20 cellular contexts compared by ENCODE assay signal in the genomic region with DNA sequence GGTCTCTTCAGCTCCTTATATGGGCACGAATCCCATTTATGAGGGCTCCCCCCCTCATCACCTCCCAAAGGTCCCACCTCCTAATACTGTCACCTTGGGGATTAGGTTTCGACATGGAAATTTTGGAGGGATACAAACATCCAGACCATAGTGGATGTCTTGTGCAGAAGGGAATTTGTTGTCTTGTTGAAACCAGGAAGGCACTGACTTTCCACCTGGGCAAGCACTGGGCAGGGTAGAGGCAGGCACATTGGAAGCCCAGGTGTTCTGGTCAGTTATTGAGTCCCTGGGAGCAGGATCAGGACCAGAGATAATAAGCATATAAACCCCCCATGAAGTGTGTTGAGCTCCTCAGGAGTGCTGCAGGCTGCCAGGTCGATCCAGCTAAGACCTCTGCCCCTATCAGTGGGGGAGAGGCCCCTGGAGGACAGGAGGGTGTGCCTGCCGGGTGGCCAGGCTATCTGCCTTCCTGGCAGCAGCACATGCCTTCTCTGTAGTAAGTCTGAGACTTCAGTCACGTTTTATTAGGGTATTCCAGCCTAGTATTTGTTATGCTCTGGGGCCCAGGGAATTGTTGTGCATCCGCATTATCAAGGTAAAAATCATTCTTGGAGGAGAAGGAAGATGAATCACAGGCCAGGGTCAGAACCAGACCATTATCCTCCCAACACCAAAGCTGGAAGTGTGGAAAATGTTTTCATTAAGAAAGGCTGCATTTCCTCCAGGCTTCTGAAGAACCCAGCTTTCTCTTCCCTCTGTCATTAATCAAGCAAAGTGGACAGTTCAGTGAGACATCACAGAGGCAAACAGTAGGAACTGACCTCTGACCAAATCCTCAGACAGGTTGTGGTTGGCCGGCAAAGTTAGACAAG.
DNase-seq lines count a peak whose midpoint lies in the region; ATAC-seq and TF ChIP-seq lines count a peak whose summit lies in the region.
"Had no signal": no experiment of that assay in that cellular context is flagged by ENCODE, and none has a peak within 500 bp of the region (broad histone marks: within the 10 kb centered on the region; RNA-seq: fewer than 3 reads in every experiment).

No MANE protein-coding gene starts in this region.

- no peaks in the 10 kb centered on the region for H3K27me3 ChIP-seq in skeletal muscle tissue (ENCODE audit: control insufficient read depth in 3 of 3, insufficient read depth in 3 of 3, low read length in 3 of 3)

- H3K36me3 ChIP-seq in HEK293 (ENCODE audit: control insufficient read depth in 2 of 2, insufficient read depth in 1 of 2, low read length in 2 of 2) (no peaks in the 10 kb centered on the region), skeletal muscle tissue (ENCODE audit: control insufficient read depth in 3 of 3, insufficient read depth in 3 of 3, low read length in 3 of 3) (no peaks in the 10 kb centered on the region)

- POLR2A ChIA-PET in HEK293 (lab: Yijun Ruan, JAX) = interaction anchor here (0.6 kb wide), 1 partner anchor 10 kb away, joined by 3 read pairs; no protein-coding TSS in a partner anchor

- ATAC-seq in HG03378 (IDR thresholded peaks at IDR 0.05; ENCODE audit: unreplicated experiment) = no peak
- ATAC-seq: GM12878, GM23338, PC-3, SK-N-SH treated with all-trans-retinoic acid at 6 μM for 48 hours had no signal

- H3K9me3 ChIP-seq in HEK293 (ENCODE audit: control insufficient read depth, insufficient read depth, low read depth, low read length) (no peaks in the 10 kb centered on the region), skeletal muscle tissue (ENCODE audit: control insufficient read depth in 3 of 3, low read length in 3 of 3) (no peaks in the 10 kb centered on the region)

- H3K4me1 ChIP-seq in HEK293 (ENCODE audit: control insufficient read depth, insufficient read depth, low read length) (peaks cover 3% of the 10 kb centered on the region), skeletal muscle tissue (ENCODE audit: control insufficient read depth in 3 of 3, insufficient read depth in 3 of 3, low read length in 3 of 3) (peaks cover 11 to 14% (median 11%) of the 10 kb centered on the region in 3 donors)

- H3K4me3 ChIP-seq in HEK293 (ENCODE audit: low read depth, low read length) (no peak overlapping the region), coronary artery (no peak overlapping the region), skeletal muscle tissue (ENCODE audit: low read length in 3 of 3) (no peak overlapping the region)
- H3K4me3 ChIP-seq: GM12878, GM23338 had no signal

- DNase-seq in coronary artery (ENCODE audit: low spot score) (peak; percentile 60), left kidney (ENCODE audit: low read depth, low spot score) (peak; percentile 14), NCI-H748 (lab: John Stamatoyannopoulos, UW; ENCODE audit: unreplicated experiment) (no peak), HUDEP-2 (lab: John Stamatoyannopoulos, UW; ENCODE audit: unreplicated experiment in 76 of 76) (no peak)
- DNase-seq in stimulated activated CD4-positive, alpha-beta T cell treated with anti-CD3 and anti-CD28 coated beads, Interleukin-2, amount 100 ng/mL, for 48 hours = no peak
- DNase-seq: ACHN, AML-193, NCI-H1417 treated with DMSO at 0.1 percent for 48 hours, NCI-H187 treated with DMSO at 0.1 percent for 48 hours, NCI-H226, PC-3, SIG-M5 had no signal

- TF ChIP-seq CTCF in HEK293 (tag by site-specific recombination; IDR thresholded peaks at IDR 0.05) (no peak), coronary artery (IDR thresholded peaks at IDR 0.05) (no peak)

- CTCF ChIA-PET in HEK293 (lab: Yijun Ruan, JAX) = interaction anchor here (0.6 kb wide), 1 partner anchor 305 kb away, joined by 4 read pairs; no protein-coding TSS in a partner anchor

- H3K27ac ChIP-seq in HEK293 (ENCODE audit: extremely low read depth, low read depth, low read length) = no peak overlapping the region
- no peak overlapping the region for H3K27ac ChIP-seq in coronary artery
- H3K27ac ChIP-seq in skeletal muscle tissue (ENCODE audit: low read depth, low read length) = peak overlapping the region; percentile 39
- H3K27ac ChIP-seq: C4-2B, RWPE1 had no signal

- H3K9ac ChIP-seq in skeletal muscle tissue (ENCODE audit: low read depth in 1 of 3, low read length in 3 of 3) = no peak overlapping the region

TF ChIP-seq in HEK293, 187 proteins besides CTCF, POLR2A, EP300 and RAD21:
- no peak for TF ChIP-seq GLI4 (tag by site-specific recombination; IDR thresholded peaks at IDR 0.05)
- TF ChIP-seq OVOL3 (tag by site-specific recombination; IDR thresholded peaks at IDR 0.05) = no peak
- TF ChIP-seq, protein P1, sequence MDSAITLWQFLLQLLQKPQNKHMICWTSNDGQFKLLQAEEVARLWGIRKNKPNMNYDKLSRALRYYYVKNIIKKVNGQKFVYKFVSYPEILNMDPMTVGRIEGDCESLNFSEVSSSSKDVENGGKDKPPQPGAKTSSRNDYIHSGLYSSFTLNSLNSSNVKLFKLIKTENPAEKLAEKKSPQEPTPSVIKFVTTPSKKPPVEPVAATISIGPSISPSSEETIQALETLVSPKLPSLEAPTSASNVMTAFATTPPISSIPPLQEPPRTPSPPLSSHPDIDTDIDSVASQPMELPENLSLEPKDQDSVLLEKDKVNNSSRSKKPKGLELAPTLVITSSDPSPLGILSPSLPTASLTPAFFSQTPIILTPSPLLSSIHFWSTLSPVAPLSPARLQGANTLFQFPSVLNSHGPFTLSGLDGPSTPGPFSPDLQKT (IDR thresholded peaks at IDR 0.05; ENCODE audit: borderline replicate concordance, low read depth, low read length) = no peak
- TF ChIP-seq, protein P2, sequence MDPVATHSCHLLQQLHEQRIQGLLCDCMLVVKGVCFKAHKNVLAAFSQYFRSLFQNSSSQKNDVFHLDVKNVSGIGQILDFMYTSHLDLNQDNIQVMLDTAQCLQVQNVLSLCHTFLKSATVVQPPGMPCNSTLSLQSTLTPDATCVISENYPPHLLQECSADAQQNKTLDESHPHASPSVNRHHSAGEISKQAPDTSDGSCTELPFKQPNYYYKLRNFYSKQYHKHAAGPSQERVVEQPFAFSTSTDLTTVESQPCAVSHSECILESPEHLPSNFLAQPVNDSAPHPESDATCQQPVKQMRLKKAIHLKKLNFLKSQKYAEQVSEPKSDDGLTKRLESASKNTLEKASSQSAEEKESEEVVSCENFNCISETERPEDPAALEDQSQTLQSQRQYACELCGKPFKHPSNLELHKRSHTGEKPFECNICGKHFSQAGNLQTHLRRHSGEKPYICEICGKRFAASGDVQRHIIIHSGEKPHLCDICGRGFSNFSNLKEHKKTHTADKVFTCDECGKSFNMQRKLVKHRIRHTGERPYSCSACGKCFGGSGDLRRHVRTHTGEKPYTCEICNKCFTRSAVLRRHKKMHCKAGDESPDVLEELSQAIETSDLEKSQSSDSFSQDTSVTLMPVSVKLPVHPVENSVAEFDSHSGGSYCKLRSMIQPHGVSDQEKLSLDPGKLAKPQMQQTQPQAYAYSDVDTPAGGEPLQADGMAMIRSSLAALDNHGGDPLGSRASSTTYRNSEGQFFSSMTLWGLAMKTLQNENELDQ (tag by site-specific recombination; IDR thresholded peaks at IDR 0.05; ENCODE audit: low read depth) = no peak
- TF ChIP-seq GLIS1 (tag by site-specific recombination; IDR thresholded peaks at IDR 0.05) = peak; percentile 30; the same call in 1 of the 2 replicates
- TF ChIP-seq ZBTB48 (tag by site-specific recombination; IDR thresholded peaks at IDR 0.05) = no peak
- TF ChIP-seq ZNF37A (tag by site-specific recombination; IDR thresholded peaks at IDR 0.05) = no peak
- TF ChIP-seq ZIC2 (tag by site-specific recombination; IDR thresholded peaks at IDR 0.05) = peak; percentile 75

Comparison
In these comparisons a context has a peak if more than half of its experiments do, and no peak if none do; other contexts are left out.
1. DNase-seq: peak in coronary artery (single experiment) and left kidney (single experiment); none in stimulated activated CD4-positive, alpha-beta T cell treated with anti-CD3 and anti-CD28 coated beads, Interleukin-2, amount 100 ng/mL, for 48 hours (0 of 2), NCI-H748 (single experiment) and HUDEP-2 (0 of 76).